ENCODE assay signal across 38 cellular contexts in genomic region chr19:5519076-5519475, GRCh38. TPM values are rescaled to one million over a fixed set of nuclear protein-coding genes. Genes with fewer than 3 reads are reported as not detected.
"Had no signal": no experiment of that assay in that cellular context is flagged by ENCODE, and none has a peak within 500 bp of the region (broad histone marks: within the 10 kb centered on the region; RNA-seq: fewer than 3 reads in every experiment).

No MANE protein-coding gene starts in this region.

- ATAC-seq: activated naive CD4-positive, alpha-beta T cell treated with anti-CD3 and anti-CD28 coated beads, Interleukin-2, amount 50 U/mL, for 72 hours; activated naive CD8-positive, alpha-beta T cell treated with anti-CD3 and anti-CD28 coated beads, Interleukin-2, amount 50 U/mL, for 24 hours; activated T-cell treated with anti-CD3 and anti-CD28 coated beads, Interleukin-2, amount 50 U/mL, for 4 hours; activated T-cell treated with anti-CD3 and anti-CD28 coated beads, Interleukin-2, amount 50 U/mL, for 72 hours; activated T-helper 17 cell treated with anti-CD3 and anti-CD28 coated beads, Interleukin-2, amount 50 U/mL, for 72 hours; body of pancreas had no signal

- H3K4me1 Mint-ChIP-seq: activated naive CD4-positive, alpha-beta T cell treated with anti-CD3 and anti-CD28 coated beads, Interleukin-2, amount 10 ng/mL, durations not matched to agents 7 days and 5 days; activated naive CD4-positive, alpha-beta T cell treated with anti-CD3 and anti-CD28 coated beads, Interleukin-2, amount 50 U/mL, for 24 hours; activated naive CD8-positive, alpha-beta T cell treated with anti-CD3 and anti-CD28 coated beads for 36 hours; activated naive CD8-positive, alpha-beta T cell treated with anti-CD3 and anti-CD28 coated beads, Interleukin-2, amount 50 U/mL, for 24 hours; central memory CD8-positive, alpha-beta T cell had no signal

- H3K4me3 ChIP-seq: adrenal gland, ascending aorta, body of pancreas, breast epithelium, cardiac muscle cell had no signal

- H3K4me1 ChIP-seq: adrenal gland, ascending aorta, body of pancreas, breast epithelium had no signal

- H3K27ac Mint-ChIP-seq: activated naive CD4-positive, alpha-beta T cell treated with anti-CD3 and anti-CD28 coated beads for 36 hours; activated naive CD4-positive, alpha-beta T cell treated with anti-CD3 and anti-CD28 coated beads, Interleukin-2, amount 10 ng/mL, durations not matched to agents 7 days and 5 days; activated naive CD4-positive, alpha-beta T cell treated with anti-CD3 and anti-CD28 coated beads, Interleukin-2, amount 50 U/mL, for 24 hours; activated naive CD4-positive, alpha-beta T cell treated with anti-CD3 and anti-CD28 coated beads, Interleukin-2, amount 50 U/mL, for 72 hours; activated naive CD8-positive, alpha-beta T cell; activated naive CD8-positive, alpha-beta T cell treated with anti-CD3 and anti-CD28 coated beads for 36 hours; activated naive CD8-positive, alpha-beta T cell treated with anti-CD3 and anti-CD28 coated beads, Interleukin-2, amount 10 ng/mL, durations not matched to agents 7 days and 5 days; activated naive CD8-positive, alpha-beta T cell treated with anti-CD3 and anti-CD28 coated beads, Interleukin-2, amount 50 U/mL, for 24 hours; activated T-cell treated with anti-CD3 and anti-CD28 coated beads, Interleukin-2, amount 50 U/mL, for 24 hours; activated T-cell treated with anti-CD3 and anti-CD28 coated beads, Interleukin-2, amount 50 U/mL, for 72 hours; activated T-helper 1 cell treated with anti-CD3 and anti-CD28 coated beads, Interleukin-12 subunit alpha, Interleukin-12 subunit beta, Interleukin-2, Interleukin-4 antibody, amounts not matched to agents 30 ng/mL and 10 ng/mL and 1 ng/mL, durations not matched to agents 14 hours and 24 hours and 36 hours; activated T-helper 17 cell treated with anti-CD3 and anti-CD28 coated beads, Interleukin-2, amount 50 U/mL, for 72 hours; activated T-helper 2 cell treated with anti-CD3 and anti-CD28 coated beads, Interferon-gamma antibody, Interleukin-2, Interleukin-4, amounts not matched to agents 10 μg/mL and 5 μg/mL and 100 μg/mL, durations not matched to agents 14 hours and 24 hours and 36 hours; brain had no signal

- H3K36me3 ChIP-seq: adrenal gland, ascending aorta, brain microvascular endothelial cell, breast epithelium, cardiac muscle cell had no signal

- H3K27ac ChIP-seq: adrenal gland, ascending aorta, body of pancreas, brain microvascular endothelial cell, breast epithelium, cardiac muscle cell had no signal

- H3K27me3 ChIP-seq: adrenal gland, ascending aorta, brain microvascular endothelial cell, cardiac muscle cell had no signal

- H3K9me3 ChIP-seq: adrenal gland had no signal

- H3K4me3 Mint-ChIP-seq: activated naive CD4-positive, alpha-beta T cell treated with anti-CD3 and anti-CD28 coated beads for 36 hours; activated naive CD4-positive, alpha-beta T cell treated with anti-CD3 and anti-CD28 coated beads, Interleukin-2, amount 10 ng/mL, durations not matched to agents 7 days and 5 days; activated naive CD4-positive, alpha-beta T cell treated with anti-CD3 and anti-CD28 coated beads, Interleukin-2, amount 50 U/mL, for 24 hours; activated naive CD8-positive, alpha-beta T cell; activated naive CD8-positive, alpha-beta T cell treated with anti-CD3 and anti-CD28 coated beads for 36 hours; activated naive CD8-positive, alpha-beta T cell treated with anti-CD3 and anti-CD28 coated beads, Interleukin-2, amount 10 ng/mL, durations not matched to agents 7 days and 5 days; activated naive CD8-positive, alpha-beta T cell treated with anti-CD3 and anti-CD28 coated beads, Interleukin-2, amount 50 U/mL, for 24 hours; activated T-cell treated with anti-CD3 and anti-CD28 coated beads, Interleukin-2, amount 50 U/mL, for 24 hours; activated T-cell treated with anti-CD3 and anti-CD28 coated beads, Interleukin-2, amount 50 U/mL, for 4 hours; activated T-cell treated with anti-CD3 and anti-CD28 coated beads, Interleukin-2, amount 50 U/mL, for 72 hours; activated T-helper 1 cell treated with anti-CD3 and anti-CD28 coated beads, Interleukin-12 subunit alpha, Interleukin-12 subunit beta, Interleukin-2, Interleukin-4 antibody, amounts not matched to agents 30 ng/mL and 10 ng/mL and 1 ng/mL, durations not matched to agents 14 hours and 24 hours and 36 hours; activated T-helper 17 cell treated with anti-CD3 and anti-CD28 coated beads, Interleukin-2, amount 50 U/mL, for 72 hours; brain; central memory CD8-positive, alpha-beta T cell had no signal

- H3K36me3 Mint-ChIP-seq: activated naive CD4-positive, alpha-beta T cell treated with anti-CD3 and anti-CD28 coated beads, Interleukin-2, amount 10 ng/mL, durations not matched to agents 7 days and 5 days; activated naive CD8-positive, alpha-beta T cell; activated naive CD8-positive, alpha-beta T cell treated with anti-CD3 and anti-CD28 coated beads, Interleukin-2, amount 10 ng/mL, durations not matched to agents 7 days and 5 days had no signal

- DNase-seq: activated effector memory CD4-positive, alpha-beta T cell treated with anti-CD3 and anti-CD28 coated beads, Interleukin-2, amount 50 U/mL, for 16 hours; activated effector memory CD4-positive, alpha-beta T cell treated with Interleukin-2 at 50 U/mL for 16 hours; activated gamma-delta T cell; activated gamma-delta T cell treated with Interleukin-2 at 50 U/mL for 16 hours; activated naive CD4-positive, alpha-beta T cell; activated naive CD4-positive, alpha-beta T cell treated with anti-CD3 and anti-CD28 coated beads for 36 hours; activated naive CD4-positive, alpha-beta T cell treated with anti-CD3 and anti-CD28 coated beads, Interleukin-2, amount 10 ng/mL, durations not matched to agents 7 days and 5 days; activated naive CD4-positive, alpha-beta T cell treated with anti-CD3 and anti-CD28 coated beads, Interleukin-2, amount 50 U/mL, for 16 hours; activated naive CD4-positive, alpha-beta T cell treated with Interleukin-2 at 50 U/mL for 16 hours; activated naive CD8-positive, alpha-beta T cell treated with anti-CD3 and anti-CD28 coated beads for 36 hours; activated naive CD8-positive, alpha-beta T cell treated with anti-CD3 and anti-CD28 coated beads, Interleukin-2, amount 10 ng/mL, durations not matched to agents 7 days and 5 days; activated naive CD8-positive, alpha-beta T cell treated with anti-CD3 and anti-CD28 coated beads, Interleukin-2, amount 50 U/mL, for 24 hours; activated T-cell treated with anti-CD3 and anti-CD28 coated beads, Interleukin-2, amount 50 U/mL, for 1 hour; activated T-cell treated with anti-CD3 and anti-CD28 coated beads, Interleukin-2, amount 50 U/mL, for 24 hours; activated T-cell treated with anti-CD3 and anti-CD28 coated beads, Interleukin-2, amount 50 U/mL, for 4 hours; activated T-cell treated with anti-CD3 and anti-CD28 coated beads, Interleukin-2, amount 50 U/mL, for 48 hours; activated T-cell treated with anti-CD3 and anti-CD28 coated beads, Interleukin-2, amount 50 U/mL, for 72 hours; adrenal gland; amniotic stem cell; amygdala; anterior cingulate cortex; aorta; body of pancreas; brain microvascular endothelial cell; caudate nucleus; central memory CD4-positive, alpha-beta T cell; cerebellar nuclear complex had no signal

RNA-seq across cellular contexts. Expression of gene TINCR, which starts 48.7 kb away (rescaled TPM):
- total RNA-seq: ascending aorta had no signal
